ENCODE assay signal across 16 cellular contexts in the genomic region with DNA sequence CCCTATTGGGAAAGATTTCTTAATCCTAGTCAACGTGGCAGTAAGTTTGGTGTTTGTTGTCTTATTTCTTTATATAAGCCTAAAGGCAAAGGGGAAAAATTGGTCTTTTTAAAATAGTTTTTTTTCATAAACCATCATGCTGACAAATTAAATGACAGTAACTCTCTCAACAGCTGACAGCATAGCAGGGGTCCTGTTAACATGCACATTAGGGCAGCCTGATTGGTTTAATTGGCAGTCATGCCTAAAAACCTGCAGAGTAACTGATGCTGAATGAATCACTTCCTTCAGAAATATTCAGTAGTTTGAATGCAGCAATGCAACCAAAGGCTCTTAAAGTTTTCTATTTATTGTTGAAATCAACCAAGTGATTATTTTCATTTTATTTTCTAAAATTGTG.
"Had no signal": no experiment of that assay in that cellular context is flagged by ENCODE, and none has a peak within 500 bp of the region (broad histone marks: within the 10 kb centered on the region; RNA-seq: fewer than 3 reads in every experiment).

No MANE protein-coding gene starts in this region.

- H3K27ac ChIP-seq: ascending aorta, cardiac muscle cell, coronary artery, gastroesophageal sphincter, lower lobe of right lung, neutrophil, testis had no signal

- H3K4me1 ChIP-seq: ascending aorta, gastroesophageal sphincter, lower lobe of right lung, testis had no signal

- ATAC-seq: gastroesophageal sphincter; lower lobe of right lung; stimulated activated naive CD8-positive, alpha-beta T cell treated with anti-CD3 and anti-CD28 coated beads, Interleukin-15, amount 100 ng/mL, for 72 hours had no signal

- DNase-seq: activated CD4-positive, alpha-beta memory T cell treated with anti-CD3 and anti-CD28 coated beads, Interleukin-2, amount 10 ng/mL, durations not matched to agents 7 days and 5 days; activated naive CD4-positive, alpha-beta T cell; effector memory CD4-positive, alpha-beta T cell; hippocampal formation; lower lobe of right lung; midbrain; naive B cell; stimulated activated CD4-positive, alpha-beta T cell treated with anti-CD3 and anti-CD28 coated beads, Interleukin-4, amount 100 ng/mL, for 4 hours; stimulated activated naive CD8-positive, alpha-beta T cell treated with anti-CD3 and anti-CD28 coated beads, Interleukin-15, amount 100 ng/mL, for 72 hours; T-helper 9 cell; testis had no signal

- H3K9me3 ChIP-seq: ascending aorta, gastroesophageal sphincter, lower lobe of right lung, neutrophil, testis had no signal

- H3K4me3 ChIP-seq: ascending aorta, cardiac muscle cell, coronary artery, gastroesophageal sphincter, lower lobe of right lung, testis had no signal

- H3K27me3 ChIP-seq: ascending aorta, cardiac muscle cell, gastroesophageal sphincter, neutrophil, testis had no signal
